In genomic region chr2:46430413-46430812, GRCh38 we compare ENCODE assay signal across 34 cellular contexts. TPM values are rescaled to one million over a fixed set of nuclear protein-coding genes. Genes with fewer than 3 reads are reported as not detected.
A peak's percentile ranks its signal among the peaks of the same experiment; 100 is the strongest.
DNase-seq lines count a peak whose midpoint lies in the region; ATAC-seq, FAIRE-seq and TF ChIP-seq lines count a peak whose summit lies in the region.
"Had no signal": no experiment of that assay in that cellular context is flagged by ENCODE, and none has a peak within 500 bp of the region (broad histone marks: within the 10 kb centered on the region; RNA-seq: fewer than 3 reads in every experiment).

No MANE protein-coding gene starts in this region.

- TF ChIP-seq EP300 in K562 (IDR thresholded peaks at IDR 0.05; ENCODE audit: low read length): no peak

- H3K27ac ChIP-seq in K562 (ENCODE audit: extremely low read depth, low read depth, low read length): no peak overlapping the region
- H3K27ac ChIP-seq: BLaER1 had no signal

- no peak overlapping the region for H3K4me3 ChIP-seq in Loucy (ENCODE audit: low read length, poor library complexity, severe bottlenecking)
- H3K4me3 ChIP-seq in K562: peak overlapping the region; percentile 55
- H3K4me3 ChIP-seq in fibroblast of villous mesenchyme (ENCODE audit: low read depth, low read length): peak overlapping the region; percentile 54
- H3K4me3 ChIP-seq: BLaER1, GM12878 had no signal

- no TSS peak for BruUV-seq in K562 (replicated peaks; lab: Mats Ljungman, UMichigan)

- H3K9me3 ChIP-seq in Loucy (ENCODE audit: insufficient read depth, low read depth, low read length): no peaks in the 10 kb centered on the region
- no peaks in the 10 kb centered on the region for H3K9me3 ChIP-seq in K562 (replicated peaks; ENCODE audit: control insufficient read depth, insufficient read depth, low read depth, low read length)
- H3K9me3 ChIP-seq: BE2C had no signal

- H2AFZ ChIP-seq in Loucy (ENCODE audit: low read length) (no peak overlapping the region), K562 (ENCODE audit: low read depth, low read length) (no peak overlapping the region)

- no peak for TF ChIP-seq RAD21 in K562 (CRISPR knock-in tag; conservative IDR thresholded peaks at IDR 0.05 in 1 of 2, IDR thresholded peaks at IDR 0.05 in 1 of 2)

- H3K4me2 ChIP-seq in Loucy (ENCODE audit: low read depth, low read length, poor library complexity, severe bottlenecking) (peak overlapping the region; percentile 37), K562 (ENCODE audit: insufficient read depth, low read length) (peak overlapping the region; percentile 92)
- H3K4me2 ChIP-seq: BLaER1 had no signal

- CTCF ChIA-PET in K562 (lab: Yijun Ruan, JAX; ENCODE audit: low intra/inter-chr PET ratio): no interaction called here

- POLR2A ChIA-PET in K562 (lab: Yijun Ruan, JAX): interaction anchor here (0.6 to 3.8 kb wide), 4 partner anchors 9 to 485 kb away, joined by 3 to 22 read pairs (median 3); partner anchors contain the start of gene MCFD2

- WGBS in K562 (ENCODE audit: insufficient coverage, low coverage, missing lambda C conversion rate): 12% methylated on average over 1 of the region's 1 CpG

- H3K79me2 ChIP-seq in Loucy (ENCODE audit: insufficient read depth, low read length): no peaks in the 10 kb centered on the region
- peaks cover 65% of the 10 kb centered on the region for H3K79me2 ChIP-seq in K562 (ENCODE audit: control insufficient read depth, insufficient read depth, low read length)

- no peak for ATAC-seq in K562
- ATAC-seq in HG03565 (IDR thresholded peaks at IDR 0.05; ENCODE audit: unreplicated experiment): no peak
- no peak for ATAC-seq in GM18519 (IDR thresholded peaks at IDR 0.05; ENCODE audit: low FRiP score, unreplicated experiment)

- H3K36me3 ChIP-seq in Loucy (ENCODE audit: insufficient read depth, low read length): no peaks in the 10 kb centered on the region
- peaks cover 8% of the 10 kb centered on the region; the same call in 1 of the 3 replicates for H3K36me3 ChIP-seq in K562 (ENCODE audit: control insufficient read depth, insufficient read depth, low read length)
- H3K36me3 ChIP-seq: BE2C, BLaER1 had no signal

- in situ Hi-C loops in K562 (cut with MboI): no loop called here
- in situ Hi-C loops in GM13977 (cut with MboI; ENCODE audit: low pct_unique_long_range_greater_than_20kb, low sequenced_read_pairs, unreplicated experiment): no loop called here

- peaks cover 4% of the 10 kb centered on the region for H3K9me1 ChIP-seq in K562 (ENCODE audit: control insufficient read depth, insufficient read depth, low read length)

- intact Hi-C loops in K562 (cut with micrococcal nuclease): loop anchor here (10.0 kb wide), 1 partner anchor 116 kb away; no protein-coding TSS in a partner anchor

- TF ChIP-seq CTCF in Loucy (conservative IDR thresholded peaks at IDR 0.05; ENCODE audit: low read length) (no peak), K562 (IDR thresholded peaks at IDR 0.05 in 2 of 3, conservative IDR thresholded peaks at IDR 0.05 in 1 of 3; ENCODE audit: insufficient read depth in 2 of 3, low read depth in 1 of 3, low read length in 3 of 3) (no peak), fibroblast of villous mesenchyme (IDR thresholded peaks at IDR 0.05; ENCODE audit: insufficient read depth, low read depth, low read length) (no peak), GM13977 (IDR thresholded peaks at IDR 0.05; ENCODE audit: extremely low read depth, insufficient read depth, missing control alignments) (no peak)

- H3K9ac ChIP-seq in Loucy (ENCODE audit: low read depth, low read length, poor library complexity, severe bottlenecking) (no peak overlapping the region), K562 (ENCODE audit: insufficient read depth in 1 of 2, low read depth in 2 of 2, low read length in 2 of 2) (peak overlapping the region in 1 of 2 experiments; percentile 96; a peak in 2 of 4 replicates)
- H3K9ac ChIP-seq: BLaER1 had no signal

- DNase-seq in NCI-H526 treated with DMSO at 0.1 percent for 48 hours (lab: John Stamatoyannopoulos, UW): peak; percentile 47
- no peak for DNase-seq in K562 (ENCODE audit: extremely low read depth in 1 of 4, low spot score in 3 of 4)
- no peak for DNase-seq in fibroblast of villous mesenchyme (ENCODE audit: low read depth)
- no peak for DNase-seq in NCI-H446 treated with DMSO at 0.1 percent for 48 hours (lab: John Stamatoyannopoulos, UW)
- DNase-seq in GM13977 (ENCODE audit: low spot score): no peak
- DNase-seq: 8988T; ACHN; BE2C; C1 segment of cervical spinal cord; CD4-positive, CD25-positive, alpha-beta regulatory T cell; COR-L47; DMS 273 treated with DMSO at 0.1 percent for 48 hours; DMS153; DMS53; DMS79; DND-41; EL; GDM1 had no signal

- TF ChIP-seq POLR2A in K562 (conservative IDR thresholded peaks at IDR 0.05): no peak

- H4K20me1 ChIP-seq in Loucy (ENCODE audit: insufficient read depth, low read length, poor library complexity, severe bottlenecking) (no peaks in the 10 kb centered on the region), K562 (replicated peaks; ENCODE audit: control insufficient read depth, insufficient read depth, low read length) (no peaks in the 10 kb centered on the region)
- H4K20me1 ChIP-seq: BLaER1 had no signal

- no peak for FAIRE-seq in K562 (lab: Jason Lieb, UNC)
- FAIRE-seq: A204.1, GM12878, GM12892, GM18507, GM19239 had no signal

- H3K27me3 ChIP-seq in Loucy (ENCODE audit: insufficient read depth, low read length, poor library complexity, severe bottlenecking) (no peaks in the 10 kb centered on the region), K562 (ENCODE audit: control insufficient read depth in 2 of 2, insufficient read depth in 2 of 2, low read length in 2 of 2) (no peaks in the 10 kb centered on the region)
- H3K27me3 ChIP-seq: BE2C, BLaER1 had no signal

- H3K4me1 ChIP-seq in Loucy (ENCODE audit: insufficient read depth, low read length, poor library complexity, severe bottlenecking) (peaks cover 49% of the 10 kb centered on the region), K562 (replicated peaks in 1 of 2; ENCODE audit: control insufficient read depth in 2 of 2, insufficient read depth in 2 of 2, low read length in 2 of 2) (peaks cover 12 to 15% of the 10 kb centered on the region in 2 experiments; a peak in 4 of 5 replicates)
- H3K4me1 ChIP-seq: BE2C, BLaER1 had no signal

- no peaks in the 10 kb centered on the region for H3K9me2 ChIP-seq in Loucy (replicated peaks; ENCODE audit: low read depth, low read length)

- no peaks in the 10 kb centered on the region for H3F3A ChIP-seq in Loucy (ENCODE audit: low read depth)

TF ChIP-seq in K562, 482 proteins besides CTCF, POLR2A, EP300 and RAD21:
- TF ChIP-seq BCOR (IDR thresholded peaks at IDR 0.05) (no peak), FOXA3 (CRISPR knock-in tag; conservative IDR thresholded peaks at IDR 0.05 in 1 of 2, IDR thresholded peaks at IDR 0.05 in 1 of 2) (peak in 1 of 2 experiments; percentile 66; a peak in 2 of 4 replicates), MXI1 (IDR thresholded peaks at IDR 0.05; ENCODE audit: low read depth, low read length) (no peak)

RNA-seq across cellular contexts. Expression of gene TMEM247, which starts 49.0 kb away (rescaled TPM):
- 3.0 TPM in 1 of 2 replicates, not detected in the other for total RNA-seq in K562 (2011; cell fraction: chromatin; rRNA removed; ENCODE audit: low replicate concordance)
- total RNA-seq in K562 (2011; cell fraction: nucleolus; rRNA removed): 0.92 and 2.0 TPM in 2 replicates
- total RNA-seq in K562 (2011; cell fraction: nucleoplasm; rRNA removed): 1.5 TPM in 1 of 2 replicates, not detected in the other
- total RNA-seq in K562 (2014; rRNA removed): 3.0 and 3.7 TPM in 2 replicates
- 0.51 and 1.4 TPM in 2 replicates for total RNA-seq in K562 (2014; rRNA removed; fragmentation: Illumina TruSeq; extraction: Trizol)
- total RNA-seq in K562 (2015; rRNA removed; fragmentation: Illumina TruSeq; extraction: Trizol): 1.2 and 1.3 TPM in 2 replicates
- total RNA-seq in K562 (2021): 4.7 and 4.9 TPM in 2 replicates
- 0.18 and 3.2 TPM in 2 replicates for polyA plus RNA-seq in K562 (2011; rRNA removed)
- polyA plus RNA-seq in K562 (2011; cell fraction: cytosol; rRNA removed): 0.27 and 4.6 TPM in 2 replicates
- 0.32 and 6.5 TPM in 2 replicates for polyA plus RNA-seq in K562 (2011; cell fraction: nucleus; rRNA removed)
- 3.0 and 6.2 TPM in 2 replicates for polyA plus RNA-seq in K562 (2012)
- 0.24 and 1.6 TPM in 2 replicates for polyA plus RNA-seq in K562 (2014; fragmentation: Illumina TruSeq; extraction: Trizol)
- polyA plus RNA-seq in K562 (2014; fragmentation: Nextera tagmentation; extraction: Ambion mirVana): 1 to 10 TPM; 2.1 to 3.1 TPM
- 4.4 and 6.8 TPM in 2 replicates for polyA plus RNA-seq in K562 (2014; rRNA removed)
- polyA minus RNA-seq in K562 (2011; rRNA and poly(A)+ RNA removed): 0.35 TPM in 1 of 2 replicates, not detected in the other
- polyA minus RNA-seq in K562 (2011; cell fraction: cytosol; rRNA and poly(A)+ RNA removed): not detected in 2 replicates
- polyA minus RNA-seq in K562 (2011; cell fraction: nucleus; rRNA and poly(A)+ RNA removed): 1.1 TPM in 1 of 2 replicates, not detected in the other
- total RNA-seq in fibroblast of villous mesenchyme: 0.32 TPM in 1 of 2 replicates, not detected in the other
- total RNA-seq: A673; CD4-positive, alpha-beta memory T cell; CD4-positive, CD25-positive, alpha-beta regulatory T cell; CD8-positive, alpha-beta memory T cell; Daoy; G401; GM12878 had no signal
- polyA plus RNA-seq: AG04450; CD14-positive monocyte; CD4-positive, alpha-beta memory T cell; CD4-positive, CD25-positive, alpha-beta regulatory T cell; CD8-positive, alpha-beta memory T cell; GM12878 had no signal
